In the genomic region with DNA sequence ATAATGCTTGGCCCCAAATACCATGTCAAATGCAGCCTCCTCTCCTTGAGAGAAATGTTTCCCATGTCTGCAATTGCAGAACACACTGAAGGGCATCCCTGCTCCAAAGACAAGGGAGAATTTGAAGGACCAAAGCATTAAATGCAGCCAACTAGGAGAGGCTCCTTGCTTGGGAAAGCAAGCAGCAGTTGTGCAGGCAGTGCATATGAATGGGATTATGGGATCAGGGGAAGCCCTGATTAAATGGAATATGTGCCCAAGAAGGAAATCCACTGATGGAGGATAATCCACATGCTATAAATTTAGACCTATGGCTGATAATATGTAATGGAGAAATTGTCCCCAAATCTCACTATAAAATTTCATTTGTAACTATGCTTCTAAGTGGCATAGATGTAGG, we compare ENCODE assay signal across 24 cellular contexts.
"Had no signal": no experiment of that assay in that cellular context is flagged by ENCODE, and none has a peak within 500 bp of the region (broad histone marks: within the 10 kb centered on the region; RNA-seq: fewer than 3 reads in every experiment).

No MANE protein-coding gene starts in this region.

- DNase-seq: activated B cell treated with CpG ODN at 0.5 μM for 24 hours; activated CD4-positive, alpha-beta memory T cell treated with anti-CD3 and anti-CD28 coated beads for 36 hours; activated CD4-positive, alpha-beta T cell treated with anti-CD3 and anti-CD28 coated beads for 1 hour; activated CD4-positive, alpha-beta T cell treated with anti-CD3 and anti-CD28 coated beads, Interleukin-2, amount 10 ng/mL, durations not matched to agents 7 days and 5 days; activated CD8-positive, alpha-beta memory T cell treated with anti-CD3 and anti-CD28 coated beads for 24 hours; activated effector memory CD4-positive, alpha-beta T cell treated with anti-CD3 and anti-CD28 coated beads, Interleukin-2, amount 50 U/mL, for 16 hours; activated naive CD4-positive, alpha-beta T cell treated with Interleukin-2 at 50 U/mL for 16 hours; activated naive CD8-positive, alpha-beta T cell treated with anti-CD3 and anti-CD28 coated beads, Interleukin-2, amount 50 U/mL, for 24 hours; activated T-cell treated with anti-CD3 and anti-CD28 coated beads, Interleukin-2, amount 50 U/mL, for 4 hours; amniotic stem cell; caudate nucleus; colonic mucosa; KG1; NCI-H1092 treated with DMSO at 0.1 percent for 48 hours; NCI-H1417 treated with DMSO at 0.1 percent for 48 hours; NCI-H1694; NCI-H2029 treated with DMSO at 0.1 percent for 48 hours; NCI-H446; NCI-H526 treated with DMSO at 0.1 percent for 48 hours; PC-9; SIG-M5; T-helper 17 cell; T-helper 9 cell had no signal

- H3K36me3 ChIP-seq: colonic mucosa had no signal

- H3K4me3 ChIP-seq: colonic mucosa, PC-9 had no signal

- H2AFZ ChIP-seq: PC-9 had no signal

- H3K4me2 ChIP-seq: PC-9 had no signal

- H3K9me3 ChIP-seq: colonic mucosa had no signal

- H3K27ac ChIP-seq: colonic mucosa, PC-9 had no signal

- H3K27me3 ChIP-seq: colonic mucosa had no signal

- H3K4me1 ChIP-seq: colonic mucosa had no signal

- ATAC-seq: activated naive CD4-positive, alpha-beta T cell treated with anti-CD3 and anti-CD28 coated beads, Interleukin-2, amount 50 U/mL, for 72 hours; activated naive CD8-positive, alpha-beta T cell treated with anti-CD3 and anti-CD28 coated beads, Interleukin-2, amount 50 U/mL, for 24 hours; activated T-cell treated with anti-CD3 and anti-CD28 coated beads, Interleukin-2, amount 50 U/mL, for 4 hours; T-helper 17 cell had no signal
